Comparison of ENCODE assay signal across 8 cellular contexts in genomic region chr14:53955671-53956426, GRCh38. TPM values are rescaled to one million over a fixed set of nuclear protein-coding genes. Genes with fewer than 3 reads are reported as not detected.
A peak's percentile ranks its signal among the peaks of the same experiment; 100 is the strongest.
DNase-seq lines count a peak whose midpoint lies in the region; ATAC-seq and TF ChIP-seq lines count a peak whose summit lies in the region.
"Had no signal": no experiment of that assay in that cellular context is flagged by ENCODE, and none has a peak within 500 bp of the region (broad histone marks: within the 10 kb centered on the region; RNA-seq: fewer than 3 reads in every experiment).

No MANE protein-coding gene starts in this region.

- peak overlapping the region; percentile 93 for H3K4me3 Mint-ChIP-seq in WTC11

- ATAC-seq in WTC11 (peak; percentile 12), GM18873 (IDR thresholded peaks at IDR 0.05; ENCODE audit: low FRiP score, unreplicated experiment) (no peak), HG03097 (IDR thresholded peaks at IDR 0.05; ENCODE audit: low FRiP score, unreplicated experiment) (no peak)

- POLR2A ChIA-PET in WTC11 (lab: Charles Lee), result interaction anchor here (0.7 to 2.6 kb wide), 6 partner anchors 10 to 373 kb away, joined by 3 to 19 read pairs (median 4); no protein-coding TSS in a partner anchor

- H3K27ac Mint-ChIP-seq in WTC11, result peak overlapping the region; percentile 42; the same call in 1 of the 2 replicates

- H3K36me3 Mint-ChIP-seq in WTC11, result peaks cover 4% of the 10 kb centered on the region

- DNase-seq in H7 (peak; percentile 78), WTC11 (ENCODE audit: low spot score) (peak; percentile 56), right atrium auricular region (ENCODE audit: low spot score) (peak; percentile 81)
- no peak for DNase-seq in effector CD4-positive, alpha-beta T cell

- peaks cover 34% of the 10 kb centered on the region for H3K4me1 Mint-ChIP-seq in WTC11

- TF ChIP-seq CTCF in WTC11 (IDR thresholded peaks at IDR 0.05) (no peak), right atrium auricular region (IDR thresholded peaks at IDR 0.05) (no peak)

- no peaks in the 10 kb centered on the region for H3K36me3 ChIP-seq in H7 (replicated peaks; ENCODE audit: control insufficient read depth, insufficient read depth, low read length)
- H3K36me3 ChIP-seq in right atrium auricular region, result no peaks in the 10 kb centered on the region
- H3K36me3 ChIP-seq: SJSA1 had no signal

- H3K27ac ChIP-seq in right atrium auricular region (peak overlapping the region; percentile 92 to 93), skin epidermis (peak overlapping the region in 17 of 21 experiments; percentile 4 to 89 (median 73))
- H3K27ac ChIP-seq: SJSA1 had no signal

- no peaks in the 10 kb centered on the region for H3K9me3 ChIP-seq in right atrium auricular region
- H3K9me3 ChIP-seq: SJSA1 had no signal

- H3K27me3 ChIP-seq in H7 (ENCODE audit: control insufficient read depth, insufficient read depth, low read length) (peaks cover 40% of the 10 kb centered on the region), right atrium auricular region (no peaks in the 10 kb centered on the region)

- H3K27me3 Mint-ChIP-seq in WTC11 (ENCODE audit: low read depth), result peaks cover 81% of the 10 kb centered on the region

- H3K4me3 ChIP-seq in H7 (ENCODE audit: insufficient read depth, low read depth, low read length) (peak overlapping the region; percentile 72), right atrium auricular region (peak overlapping the region; percentile 61 to 64), skin epidermis (peak overlapping the region; percentile 37 to 51 (median 40))

- CTCF ChIA-PET in WTC11 (lab: Charles Lee), result interaction anchor here (0.7 to 4.5 kb wide), 11 partner anchors 8 to 442 kb away, joined by 3 to 27 read pairs (median 8); no protein-coding TSS in a partner anchor

- H3K4me1 ChIP-seq in right atrium auricular region, result peaks cover 0 to 43% of the 10 kb centered on the region in 2 donors

- no peaks in the 10 kb centered on the region for H3K9me3 Mint-ChIP-seq in WTC11

TF ChIP-seq in WTC11, 78 proteins besides CTCF, POLR2A, EP300 and RAD21:
- peak; percentile 32; the same call in 1 of the 2 replicates for TF ChIP-seq SP1 (CRISPR knock-in tag; conservative IDR thresholded peaks at IDR 0.05)
- no peak for TF ChIP-seq USF2 (CRISPR knock-in tag; IDR thresholded peaks at IDR 0.05)
- TF ChIP-seq ZMAT4 (CRISPR knock-in tag; IDR thresholded peaks at IDR 0.05), result no peak
- TF ChIP-seq ETV6 (CRISPR knock-in tag; IDR thresholded peaks at IDR 0.05), result 0 out of 2 replicates have a peak, but pooled peaks have one; percentile 17
- no peak for TF ChIP-seq MXD4 (CRISPR knock-in tag; IDR thresholded peaks at IDR 0.05; ENCODE audit: borderline replicate concordance)
- TF ChIP-seq ZSCAN18 (CRISPR knock-in tag; IDR thresholded peaks at IDR 0.05), result no peak
- TF ChIP-seq TEAD1 (CRISPR knock-in tag; IDR thresholded peaks at IDR 0.05), result no peak
- no peak for TF ChIP-seq JUN (CRISPR knock-in tag; IDR thresholded peaks at IDR 0.05)
- 0 out of 2 replicates have a peak, but pooled peaks have one; percentile 8 for TF ChIP-seq MYBL2 (CRISPR knock-in tag; IDR thresholded peaks at IDR 0.05)
- 0 out of 2 replicates have a peak, but pooled peaks have one; percentile 31 for TF ChIP-seq TCF7 (CRISPR knock-in tag; IDR thresholded peaks at IDR 0.05; ENCODE audit: low read depth)

RNA-seq across cellular contexts. Expression of gene BMP4, which starts 0.8 kb away (rescaled TPM):
- total RNA-seq in H7 (2014; rRNA removed; shearing (Covaris generic)), result 20.4 and 22.9 TPM in 2 replicates
- total RNA-seq in WTC11 (2021) (7.8 to 9.8 TPM (median 8.4 TPM) in 3 replicates), right atrium auricular region (10 to 100 TPM in 1 of 2 donors, 1 to 10 TPM in 1; 7.8 to 17.9 TPM)
